Comparison of ENCODE assay signal across 11 cellular contexts in the genomic region with DNA sequence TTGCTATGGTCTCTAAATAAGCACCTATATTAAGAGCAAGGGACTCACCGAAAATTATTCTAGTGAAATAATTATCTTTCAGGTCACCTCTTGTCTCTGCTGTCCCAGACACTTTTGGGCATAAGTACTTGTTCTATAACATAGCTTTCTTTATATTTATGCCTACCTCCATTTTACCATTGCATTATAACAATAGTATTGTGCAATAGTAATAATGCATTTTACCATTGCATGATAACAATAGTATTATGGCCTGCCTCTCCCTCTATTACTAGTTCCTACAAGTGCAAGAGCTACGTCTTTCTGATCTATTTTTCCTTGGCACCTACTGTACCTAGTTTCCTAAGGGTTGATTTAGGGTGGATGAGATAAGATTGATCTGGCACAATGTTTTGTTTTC.
"Had no signal": no experiment of that assay in that cellular context is flagged by ENCODE, and none has a peak within 500 bp of the region (broad histone marks: within the 10 kb centered on the region; RNA-seq: fewer than 3 reads in every experiment).

No MANE protein-coding gene starts in this region.

- FAIRE-seq: H1, H54 had no signal

- H3K9ac ChIP-seq: GM23248 had no signal

- H2AFZ ChIP-seq: GM23248, GM23338 had no signal

- ATAC-seq: GM23338, HCT116 had no signal

- H3K4me3 ChIP-seq: GM23248, GM23338, HAP-1 had no signal

- H3K9me3 ChIP-seq: HAP-1 had no signal

- H3K4me2 ChIP-seq: GM23338 had no signal

- H3K36me3 ChIP-seq: HAP-1 had no signal

- DNase-seq: GM23248, GOT3, H7, H9, HCEC 1CT, HFFc6 had no signal

- H3K4me1 ChIP-seq: HAP-1 had no signal

- H3K27ac ChIP-seq: GM23248 had no signal
